ENCODE assay signal across 20 cellular contexts in the genomic region with DNA sequence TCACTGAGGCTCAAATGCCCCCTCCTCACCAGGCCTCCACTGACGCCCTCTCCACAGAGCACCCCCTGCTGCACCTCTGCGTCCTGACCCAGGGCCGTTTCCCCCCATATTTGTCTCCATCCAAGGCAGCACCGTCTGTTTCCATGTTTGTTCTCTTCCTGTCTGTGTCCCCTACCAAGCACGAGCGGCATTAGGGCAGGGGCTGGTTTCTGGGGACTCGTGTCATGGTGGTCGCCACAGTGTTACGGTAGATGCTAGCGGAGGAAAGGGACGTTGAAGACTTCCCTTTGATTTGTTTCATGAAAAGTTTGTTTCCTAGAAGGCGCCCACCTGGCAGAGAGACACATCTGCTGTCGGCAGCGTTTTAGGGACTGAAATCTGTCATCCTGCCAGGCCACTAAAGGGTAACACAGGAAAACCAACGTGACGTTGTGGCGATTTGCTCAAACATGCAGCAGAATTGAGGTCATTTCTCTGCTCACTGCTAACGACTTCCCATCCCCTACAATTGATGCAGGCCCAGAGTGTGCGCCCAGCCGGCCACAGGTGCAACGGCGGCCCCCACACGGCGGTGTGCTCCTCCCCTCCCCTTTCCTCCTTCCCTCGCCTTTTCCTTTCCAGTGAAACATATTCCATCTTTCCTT.
A peak's percentile ranks its signal among the peaks of the same experiment; 100 is the strongest.
DNase-seq lines count a peak whose midpoint lies in the region; ATAC-seq and TF ChIP-seq lines count a peak whose summit lies in the region.
"Had no signal": no experiment of that assay in that cellular context is flagged by ENCODE, and none has a peak within 500 bp of the region (broad histone marks: within the 10 kb centered on the region; RNA-seq: fewer than 3 reads in every experiment).

No MANE protein-coding gene starts in this region.

- peaks cover 17% of the 10 kb centered on the region for H3K27me3 Mint-ChIP-seq in activated CD8-positive, alpha-beta T cell treated with anti-CD3 and anti-CD28 coated beads for 36 hours
- no peaks in the 10 kb centered on the region for H3K27me3 Mint-ChIP-seq in activated CD8-positive, alpha-beta T cell treated with anti-CD3 and anti-CD28 coated beads, Interleukin-2, amount 10 ng/mL, durations not matched to agents 7 days and 5 days (ENCODE audit: low read depth)
- peaks cover 57% of the 10 kb centered on the region for H3K27me3 Mint-ChIP-seq in T-helper 17 cell

- ATAC-seq in activated CD8-positive, alpha-beta T cell treated with anti-CD3 and anti-CD28 coated beads for 36 hours = no peak
- no peak for ATAC-seq in activated CD8-positive, alpha-beta T cell treated with anti-CD3 and anti-CD28 coated beads, Interleukin-2, amount 10 ng/mL, durations not matched to agents 7 days and 5 days
- ATAC-seq in RWPE2 (ENCODE audit: low read depth) (no peak), HG03354 (IDR thresholded peaks at IDR 0.05; ENCODE audit: poor library complexity, severe bottlenecking, unreplicated experiment) (no peak), T-helper 17 cell (no peak)
- ATAC-seq: HCT116 had no signal

- no peak overlapping the region for H3K4me3 ChIP-seq in RWPE2 (ENCODE audit: severe bottlenecking)
- no peak overlapping the region for H3K4me3 ChIP-seq in spleen
- H3K4me3 ChIP-seq: SK-N-MC had no signal

- no peak for TF ChIP-seq POLR2A in spleen (IDR thresholded peaks at IDR 0.05)

- no peaks in the 10 kb centered on the region for H3K36me3 ChIP-seq in RWPE2 (ENCODE audit: low read depth)
- H3K36me3 ChIP-seq in spleen = no peaks in the 10 kb centered on the region

- no peak overlapping the region for H3K4me3 Mint-ChIP-seq in activated CD8-positive, alpha-beta T cell treated with anti-CD3 and anti-CD28 coated beads for 36 hours
- H3K4me3 Mint-ChIP-seq in activated CD8-positive, alpha-beta T cell treated with anti-CD3 and anti-CD28 coated beads, Interleukin-2, amount 10 ng/mL, durations not matched to agents 7 days and 5 days = no peak overlapping the region
- no peak overlapping the region for H3K4me3 Mint-ChIP-seq in T-helper 17 cell

- TF ChIP-seq CTCF in activated CD8-positive, alpha-beta T cell treated with anti-CD3 and anti-CD28 coated beads for 36 hours (IDR thresholded peaks at IDR 0.05) = no peak
- no peak for TF ChIP-seq CTCF in RWPE2 (IDR thresholded peaks at IDR 0.05; ENCODE audit: poor library complexity, severe bottlenecking)
- no peak for TF ChIP-seq CTCF in spleen (IDR thresholded peaks at IDR 0.05 in 8 of 11, conservative IDR thresholded peaks at IDR 0.05 in 3 of 11)

- H3K27ac Mint-ChIP-seq in activated CD8-positive, alpha-beta T cell treated with anti-CD3 and anti-CD28 coated beads for 36 hours = no peak overlapping the region
- no peak overlapping the region for H3K27ac Mint-ChIP-seq in activated CD8-positive, alpha-beta T cell treated with anti-CD3 and anti-CD28 coated beads, Interleukin-2, amount 10 ng/mL, durations not matched to agents 7 days and 5 days
- no peak overlapping the region for H3K27ac Mint-ChIP-seq in T-helper 17 cell

- no peaks in the 10 kb centered on the region for H3K9me3 Mint-ChIP-seq in activated CD8-positive, alpha-beta T cell treated with anti-CD3 and anti-CD28 coated beads for 36 hours
- H3K9me3 Mint-ChIP-seq in activated CD8-positive, alpha-beta T cell treated with anti-CD3 and anti-CD28 coated beads, Interleukin-2, amount 10 ng/mL, durations not matched to agents 7 days and 5 days (ENCODE audit: insufficient read depth) = no peaks in the 10 kb centered on the region

- H3K27ac ChIP-seq in RWPE2 (ENCODE audit: poor library complexity, severe bottlenecking) (peak overlapping the region; percentile 88), epithelial cell of prostate (peak overlapping the region; percentile 89), spleen (no peak overlapping the region)
- H3K27ac ChIP-seq: 22Rv1, C4-2B, SK-N-MC had no signal

- CTCF ChIA-PET in activated CD8-positive, alpha-beta T cell treated with anti-CD3 and anti-CD28 coated beads for 36 hours (lab: Charles Lee) = no interaction called here
- CTCF ChIA-PET in activated CD8-positive, alpha-beta T cell treated with anti-CD3 and anti-CD28 coated beads, Interleukin-2, amount 10 ng/mL, durations not matched to agents 7 days and 5 days (lab: Charles Lee) = no interaction called here

- no peaks in the 10 kb centered on the region for H3K36me3 Mint-ChIP-seq in activated CD8-positive, alpha-beta T cell treated with anti-CD3 and anti-CD28 coated beads for 36 hours (ENCODE audit: low read depth)
- no peaks in the 10 kb centered on the region for H3K36me3 Mint-ChIP-seq in activated CD8-positive, alpha-beta T cell treated with anti-CD3 and anti-CD28 coated beads, Interleukin-2, amount 10 ng/mL, durations not matched to agents 7 days and 5 days (ENCODE audit: low read depth)
- no peaks in the 10 kb centered on the region for H3K36me3 Mint-ChIP-seq in T-helper 17 cell (ENCODE audit: low read depth)

- DNase-seq in activated CD8-positive, alpha-beta T cell treated with anti-CD3 and anti-CD28 coated beads for 36 hours = peak; percentile 3
- DNase-seq in activated CD8-positive, alpha-beta T cell treated with anti-CD3 and anti-CD28 coated beads, Interleukin-2, amount 10 ng/mL, durations not matched to agents 7 days and 5 days = no peak
- peak; percentile 47 for DNase-seq in RWPE2 (ENCODE audit: low spot score)
- no peak for DNase-seq in epithelial cell of prostate (ENCODE audit: low read depth, low spot score)
- DNase-seq in spleen = peak; percentile 36
- DNase-seq in AG08396 (ENCODE audit: low spot score) = no peak
- no peak for DNase-seq in T-helper 17 cell
- DNase-seq: ACHN, IMR-90, Karpas-422, NCI-H1417, NCI-H1694 treated with DMSO at 0.1 percent for 48 hours, NCI-H446, NCI-H526, SHP77 treated with DMSO at 0.1 percent for 48 hours had no signal

- H3K9me3 ChIP-seq in RWPE2 (ENCODE audit: severe bottlenecking) (no peaks in the 10 kb centered on the region), spleen (no peaks in the 10 kb centered on the region), T-helper 17 cell (ENCODE audit: control insufficient read depth, low read length, poor library complexity, severe bottlenecking) (no peaks in the 10 kb centered on the region)

- peaks cover 2% of the 10 kb centered on the region for H3K4me1 Mint-ChIP-seq in activated CD8-positive, alpha-beta T cell treated with anti-CD3 and anti-CD28 coated beads for 36 hours (ENCODE audit: low read depth)
- no peaks in the 10 kb centered on the region for H3K4me1 Mint-ChIP-seq in activated CD8-positive, alpha-beta T cell treated with anti-CD3 and anti-CD28 coated beads, Interleukin-2, amount 10 ng/mL, durations not matched to agents 7 days and 5 days (ENCODE audit: low read depth)
- no peaks in the 10 kb centered on the region for H3K4me1 Mint-ChIP-seq in T-helper 17 cell

- POLR2A ChIA-PET in activated CD8-positive, alpha-beta T cell treated with anti-CD3 and anti-CD28 coated beads for 36 hours (lab: Charles Lee) = no interaction called here
- POLR2A ChIA-PET in activated CD8-positive, alpha-beta T cell treated with anti-CD3 and anti-CD28 coated beads, Interleukin-2, amount 10 ng/mL, durations not matched to agents 7 days and 5 days (lab: Charles Lee) = no interaction called here

- intact Hi-C loops in activated CD8-positive, alpha-beta T cell treated with anti-CD3 and anti-CD28 coated beads for 36 hours (cut with micrococcal nuclease) = no loop called here
- intact Hi-C loops in spleen (cut with DNase I; ENCODE audit: low total_unique reads) = no loop called here

- 64 to 69% (median 67%) methylated on average over 25 of the region's 25 CpGs for WGBS in spleen, 5 donors

- peaks cover 17% of the 10 kb centered on the region for H3K4me1 ChIP-seq in RWPE2 (ENCODE audit: insufficient read depth, poor library complexity, severe bottlenecking)
- H3K4me1 ChIP-seq in spleen = no peaks in the 10 kb centered on the region

- H3K27me3 ChIP-seq in RWPE2 (ENCODE audit: insufficient read depth, poor library complexity, severe bottlenecking) = no peaks in the 10 kb centered on the region
- H3K27me3 ChIP-seq in spleen (replicated peaks in 1 of 7) = peaks cover 0 to 51% (median 0%) of the 10 kb centered on the region in 7 donors

Comparison
In these comparisons a context has a peak if more than half of its experiments do, and no peak if none do; other contexts are left out.
1. DNase-seq: peak in activated CD8-positive, alpha-beta T cell treated with anti-CD3 and anti-CD28 coated beads for 36 hours (single experiment), RWPE2 (single experiment) and spleen (single experiment); none in activated CD8-positive, alpha-beta T cell treated with anti-CD3 and anti-CD28 coated beads, Interleukin-2, amount 10 ng/mL, durations not matched to agents 7 days and 5 days (single experiment), epithelial cell of prostate (single experiment), AG08396 (single experiment) and T-helper 17 cell (0 of 3).
2. H3K27ac ChIP-seq: peak in RWPE2 (single experiment) and epithelial cell of prostate (single experiment); none in spleen (0 of 8).